Comparison of ENCODE assay signal across 8 cellular contexts in genomic region chr2:112869258-112869842, GRCh38. TPM values are rescaled to one million over a fixed set of nuclear protein-coding genes. Genes with fewer than 3 reads are reported as not detected.
DNase-seq lines count a peak whose midpoint lies in the region; ATAC-seq, FAIRE-seq and TF ChIP-seq lines count a peak whose summit lies in the region.

No MANE protein-coding gene starts in this region.

- TF ChIP-seq CTCF in endothelial cell of umbilical vein (IDR thresholded peaks at IDR 0.05; ENCODE audit: extremely low read depth in 1 of 2, insufficient read depth in 1 of 2, low read depth in 1 of 2, low read length in 2 of 2) = no peak
- TF ChIP-seq CTCF in prostate gland (IDR thresholded peaks at IDR 0.05) = no peak
- TF ChIP-seq CTCF in WERI-Rb-1 (IDR thresholded peaks at IDR 0.05; ENCODE audit: low read depth, low read length) = no peak

- H3K9ac ChIP-seq in endothelial cell of umbilical vein (replicated peaks; ENCODE audit: extremely low read depth, insufficient read depth, low read length) = no peak overlapping the region

- WGBS in prostate gland = 25% methylated on average over 7 of the region's 7 CpGs

- no peaks in the 10 kb centered on the region for H4K20me1 ChIP-seq in endothelial cell of umbilical vein (replicated peaks; ENCODE audit: control insufficient read depth, extremely low read depth, insufficient read depth, low read length)

- H3K27me3 ChIP-seq in endothelial cell of umbilical vein (ENCODE audit: control insufficient read depth in 2 of 2, insufficient read depth in 2 of 2, low read length in 2 of 2) (peaks cover 5 to 9% of the 10 kb centered on the region in 2 experiments), prostate gland (replicated peaks; ENCODE audit: insufficient read depth) (no peaks in the 10 kb centered on the region), WERI-Rb-1 (ENCODE audit: insufficient read depth, low read depth, severe bottlenecking) (no peaks in the 10 kb centered on the region)
- no peaks in the 10 kb centered on the region for H3K27me3 ChIP-seq in effector memory CD4-positive, alpha-beta T cell (replicated peaks; ENCODE audit: control insufficient read depth, insufficient read depth, low read length, poor library complexity, severe bottlenecking)

- H3K4me2 ChIP-seq in endothelial cell of umbilical vein (ENCODE audit: insufficient read depth, low read length) = no peak overlapping the region

- dilution Hi-C loops in endothelial cell of umbilical vein (cut with MboI; ENCODE audit: extremely low pct_ligation_motif_present, low sequenced_read_pairs) = no loop called here

- H3K36me3 ChIP-seq in endothelial cell of umbilical vein (ENCODE audit: control insufficient read depth in 2 of 2, extremely low read depth in 1 of 2, insufficient read depth in 2 of 2, low read length in 2 of 2) = no peaks in the 10 kb centered on the region
- no peaks in the 10 kb centered on the region for H3K36me3 ChIP-seq in prostate gland
- H3K36me3 ChIP-seq in effector memory CD4-positive, alpha-beta T cell (ENCODE audit: control insufficient read depth, insufficient read depth, low read length) = no peaks in the 10 kb centered on the region
- H3K36me3 ChIP-seq in WERI-Rb-1 = no peaks in the 10 kb centered on the region

- peaks cover 12% of the 10 kb centered on the region for H3K4me1 ChIP-seq in endothelial cell of umbilical vein (ENCODE audit: control insufficient read depth, extremely low read depth, insufficient read depth, low read length)
- peaks cover 4% of the 10 kb centered on the region for H3K4me1 ChIP-seq in prostate gland (replicated peaks)
- H3K4me1 ChIP-seq in effector memory CD4-positive, alpha-beta T cell (ENCODE audit: control insufficient read depth, insufficient read depth, low read length, poor library complexity, severe bottlenecking) = no peaks in the 10 kb centered on the region

- intact Hi-C loops in endothelial cell of umbilical vein (cut with micrococcal nuclease) (loop anchor here (1.0 to 5.0 kb wide), 3 partner anchors 37 to 105 kb away; partner anchors contain the start of gene CKAP2L), prostate gland (cut with DNase I) (no loop called here)

- no peak overlapping the region for H3K4me3 ChIP-seq in endothelial cell of umbilical vein (replicated peaks in 1 of 3; ENCODE audit: insufficient read depth in 1 of 3, low read depth in 1 of 3, low read length in 3 of 3)
- no peak overlapping the region for H3K4me3 ChIP-seq in prostate gland
- no peak overlapping the region for H3K4me3 ChIP-seq in effector memory CD4-positive, alpha-beta T cell (ENCODE audit: insufficient read depth, low read depth, low read length, poor library complexity, severe bottlenecking)
- H3K4me3 ChIP-seq in WERI-Rb-1 (ENCODE audit: low read depth, low read length) = no peak overlapping the region

- peak; percentile 96 for FAIRE-seq in endothelial cell of umbilical vein (lab: Jason Lieb, UNC)

- no peaks in the 10 kb centered on the region for H3K9me3 ChIP-seq in endothelial cell of umbilical vein (replicated peaks; ENCODE audit: control insufficient read depth, insufficient read depth, low read length)
- H3K9me3 ChIP-seq in prostate gland = no peaks in the 10 kb centered on the region
- H3K9me3 ChIP-seq in effector memory CD4-positive, alpha-beta T cell (ENCODE audit: control insufficient read depth, low read length) = no peaks in the 10 kb centered on the region
- H3K9me3 ChIP-seq in WERI-Rb-1 (ENCODE audit: severe bottlenecking) = peaks cover 8% of the 10 kb centered on the region

- no peaks in the 10 kb centered on the region for H3K79me2 ChIP-seq in endothelial cell of umbilical vein (ENCODE audit: control insufficient read depth, insufficient read depth, low read length)

- BruUV-seq in endothelial cell of umbilical vein (replicated peaks; lab: Mats Ljungman, UMichigan) = no TSS peak

- POLR2A ChIA-PET in endothelial cell of umbilical vein (lab: Charles Lee) = no interaction called here

- CTCF ChIA-PET in endothelial cell of umbilical vein (lab: Charles Lee) = interaction anchor here (1.4 kb wide), 1 partner anchor 16 kb away, joined by 8 read pairs; no protein-coding TSS in a partner anchor

- TF ChIP-seq POLR2A in endothelial cell of umbilical vein (IDR thresholded peaks at IDR 0.05; ENCODE audit: low read depth, low read length) = no peak
- TF ChIP-seq POLR2A in prostate gland (IDR thresholded peaks at IDR 0.05) = no peak

- peak; percentile 19 for DNase-seq in activated gamma-delta T cell treated with Interleukin-2 at 50 U/mL for 16 hours
- DNase-seq in activated gamma-delta T cell (lab: John Stamatoyannopoulos, UW) = no peak
- DNase-seq in NCI-H82 treated with DMSO at 0.1 percent for 48 hours (lab: John Stamatoyannopoulos, UW; ENCODE audit: unreplicated experiment) = peak; percentile 7
- DNase-seq in endothelial cell of umbilical vein (ENCODE audit: low read depth, low spot score) = peak; percentile 64
- DNase-seq in prostate gland (ENCODE audit: low spot score) = peak; percentile 95
- no peak for DNase-seq in effector memory CD4-positive, alpha-beta T cell
- DNase-seq in WERI-Rb-1 = no peak

- H3K27ac ChIP-seq in endothelial cell of umbilical vein (ENCODE audit: insufficient read depth, low read depth, low read length) = no peak overlapping the region
- no peak overlapping the region for H3K27ac ChIP-seq in prostate gland
- H3K27ac ChIP-seq in effector memory CD4-positive, alpha-beta T cell (ENCODE audit: insufficient read depth, low read length, poor library complexity, severe bottlenecking) = no peak overlapping the region
- no peak overlapping the region for H3K27ac ChIP-seq in WERI-Rb-1

- ATAC-seq in GM21526 (IDR thresholded peaks at IDR 0.05; ENCODE audit: low FRiP score, unreplicated experiment) = no peak

- H2AFZ ChIP-seq in endothelial cell of umbilical vein (ENCODE audit: low read depth, low read length) = no peak overlapping the region

- no peaks in the 10 kb centered on the region for H3K9me1 ChIP-seq in endothelial cell of umbilical vein (replicated peaks; ENCODE audit: control insufficient read depth, extremely low read depth, insufficient read depth, low read length)

TF ChIP-seq in endothelial cell of umbilical vein, 7 proteins besides CTCF, POLR2A, EP300 and RAD21:
- TF ChIP-seq JUN (IDR thresholded peaks at IDR 0.05; ENCODE audit: borderline replicate concordance, insufficient read depth, insufficient read length, low read depth) (peak; percentile 9), GATA2 (IDR thresholded peaks at IDR 0.05; ENCODE audit: insufficient read depth, insufficient read length, low read depth, low read length) (peak; percentile 40), POLR2AphosphoS5 (IDR thresholded peaks at IDR 0.05; ENCODE audit: insufficient read depth, low read depth, low read length) (no peak)

RNA-seq across cellular contexts. Expression of gene IL1B, which starts 32.8 kb away (rescaled TPM):
- not detected in 2 replicates for total RNA-seq in endothelial cell of umbilical vein
- 0.25 TPM in 1 of 2 replicates, not detected in the other for polyA plus RNA-seq in endothelial cell of umbilical vein
- polyA plus RNA-seq in endothelial cell of umbilical vein (2011; cell fraction: cytosol; rRNA removed) = 0.10 and 0.27 TPM in 2 replicates
- 0.32 and 0.43 TPM in 2 replicates for polyA plus RNA-seq in endothelial cell of umbilical vein (2011; cell fraction: nucleus; rRNA removed)
- polyA plus RNA-seq in endothelial cell of umbilical vein (2012) = 0.48 and 0.70 TPM in 2 replicates
- 0.53 TPM in 1 of 2 replicates, not detected in the other for polyA minus RNA-seq in endothelial cell of umbilical vein
- polyA minus RNA-seq in endothelial cell of umbilical vein (2011; cell fraction: cytosol; rRNA and poly(A)+ RNA removed) = 1.3 TPM
- polyA minus RNA-seq in endothelial cell of umbilical vein (2011; cell fraction: nucleus; rRNA and poly(A)+ RNA removed) = 0.53 and 0.96 TPM in 2 replicates
- total RNA-seq in prostate gland = not detected

RNA-seq across cellular contexts. Expression of gene IL37, which starts 41.6 kb away (rescaled TPM):
- total RNA-seq in endothelial cell of umbilical vein (not detected in 2 replicates), prostate gland (1 to 10 TPM in 1 of 2 donors, not detected in 1; 1.4 TPM)
- not detected in 2 replicates for polyA plus RNA-seq in endothelial cell of umbilical vein
- polyA plus RNA-seq in endothelial cell of umbilical vein (2011; cell fraction: cytosol; rRNA removed) = not detected in 2 replicates
- 0.71 TPM in 1 of 2 replicates, not detected in the other for polyA plus RNA-seq in endothelial cell of umbilical vein (2011; cell fraction: nucleus; rRNA removed)
- not detected in 2 replicates for polyA plus RNA-seq in endothelial cell of umbilical vein (2012)
- not detected in 2 replicates for polyA minus RNA-seq in endothelial cell of umbilical vein
- not detected for polyA minus RNA-seq in endothelial cell of umbilical vein (2011; cell fraction: cytosol; rRNA and poly(A)+ RNA removed)
- polyA minus RNA-seq in endothelial cell of umbilical vein (2011; cell fraction: nucleus; rRNA and poly(A)+ RNA removed) = not detected in 2 replicates

Comparison
In these comparisons a context has a peak if more than half of its experiments do, and no peak if none do; other contexts are left out.
1. DNase-seq: peak in activated gamma-delta T cell treated with Interleukin-2 at 50 U/mL for 16 hours (single experiment), NCI-H82 treated with DMSO at 0.1 percent for 48 hours (single experiment), endothelial cell of umbilical vein (single experiment) and prostate gland (single experiment); none in activated gamma-delta T cell (single experiment), effector memory CD4-positive, alpha-beta T cell (0 of 3) and WERI-Rb-1 (single experiment).